Comparison of ENCODE assay signal across 25 cellular contexts in genomic region chr10:11885437-11886137, GRCh38.
DNase-seq lines count a peak whose midpoint lies in the region; ATAC-seq, FAIRE-seq and TF ChIP-seq lines count a peak whose summit lies in the region.
"Had no signal": no experiment of that assay in that cellular context is flagged by ENCODE, and none has a peak within 500 bp of the region (broad histone marks: within the 10 kb centered on the region; RNA-seq: fewer than 3 reads in every experiment).

No MANE protein-coding gene starts in this region.

- intact Hi-C loops in A673 (cut with micrococcal nuclease; ENCODE audit: unreplicated experiment) = no loop called here
- intact Hi-C loops in HCT116 (cut with micrococcal nuclease) = no loop called here
- intact Hi-C loops in spleen (cut with DNase I; ENCODE audit: low total_unique reads) = no loop called here

- no peaks in the 10 kb centered on the region for H3K79me2 ChIP-seq in HCT116 (ENCODE audit: insufficient read depth, low read length)

- H3K9me3 ChIP-seq in A673 (ENCODE audit: low read depth, low read length, poor library complexity, severe bottlenecking) (no peaks in the 10 kb centered on the region), HCT116 (ENCODE audit: control insufficient read depth in 1 of 2, insufficient read depth in 1 of 2, low read depth in 1 of 2, low read length in 2 of 2) (no peaks in the 10 kb centered on the region), spleen (no peaks in the 10 kb centered on the region)
- H3K9me3 ChIP-seq: BE2C, Caco-2, SJSA1 had no signal

- RAD21 ChIA-PET in HCT116 (lab: Charles Lee; ENCODE audit: low non-redundant PET in 1 of 2, low total read pairs in 2 of 2, uncharacterized antibody in 2 of 2, unreplicated experiment in 2 of 2) = interaction anchor here in 1 of 2 experiments (0.5 kb wide), 1 partner anchor 46 kb away, joined by 3 read pairs; no protein-coding TSS in a partner anchor

- BruUV-seq in A673 (replicated peaks; lab: Mats Ljungman, UMichigan) (no TSS peak), HCT116 (replicated peaks; lab: Mats Ljungman, UMichigan) (no TSS peak)

- no peak for ATAC-seq in HCT116
- ATAC-seq: GM12878, Panc1 had no signal

- peaks cover 5% of the 10 kb centered on the region for H3K4me1 ChIP-seq in A673 (ENCODE audit: insufficient read depth, low read length, poor library complexity, severe bottlenecking)
- peaks cover 32 to 73% of the 10 kb centered on the region in 2 experiments for H3K4me1 ChIP-seq in HCT116 (ENCODE audit: control insufficient read depth in 1 of 2, insufficient read depth in 2 of 2, low read length in 2 of 2)
- H3K4me1 ChIP-seq in spleen = peaks cover 0 to 5% (median 0%) of the 10 kb centered on the region in 6 donors
- H3K4me1 ChIP-seq: BE2C had no signal

- DNase-seq in A673 (ENCODE audit: low spot score) = no peak
- no peak for DNase-seq in HCT116 (ENCODE audit: low read depth, low spot score)
- DNase-seq in epithelial cell of prostate (ENCODE audit: low read depth, low spot score) = no peak
- DNase-seq in spleen = peak; percentile 67
- no peak for DNase-seq in GM12892 (ENCODE audit: insufficient read length)
- DNase-seq in amniotic stem cell (lab: John Stamatoyannopoulos, UW) = no peak
- DNase-seq in activated naive CD4-positive, alpha-beta T cell treated with anti-CD3 and anti-CD28 coated beads, Interleukin-2, amount 50 U/mL, for 16 hours = no peak
- DNase-seq: BE2C; CD4-positive, alpha-beta T cell; DND-41; H9; MV-4-11; NCI-H1105 treated with DMSO at 0.1 percent for 48 hours; NCI-H2029 treated with DMSO at 0.1 percent for 48 hours; NCI-H226; NCI-H510A treated with DMSO at 0.1 percent for 48 hours; NCI-H748 treated with DMSO at 0.1 percent for 48 hours; NK-92 treated with Interleukin-12 subunit alpha and Interleukin-12 subunit beta, amount 100 ng/mL, for 24 hours had no signal

- WGBS in spleen, 5 donors = 77 to 93% (median 89%) methylated on average over 13 of the region's 13 CpGs

- H3K9ac ChIP-seq in HCT116 (ENCODE audit: low read length) = peak overlapping the region; percentile 61
- H3K9ac ChIP-seq: KMS-11 had no signal

- H4K20me1 ChIP-seq in HCT116 (ENCODE audit: insufficient read depth) = no peaks in the 10 kb centered on the region

- H3K27ac ChIP-seq in A673 (ENCODE audit: low read depth, low read length, poor library complexity, severe bottlenecking) (peak overlapping the region; percentile 59), HCT116 (ENCODE audit: low read depth, low read length) (no peak overlapping the region), epithelial cell of prostate (peak overlapping the region; percentile 100), spleen (no peak overlapping the region)
- H3K27ac ChIP-seq: HL-60, KMS-11, SJSA1 had no signal

- CTCF ChIA-PET in A673 (lab: Charles Lee) = interaction anchor here (0.6 kb wide), 1 partner anchor 9 kb away, joined by 10 read pairs; no protein-coding TSS in a partner anchor
- CTCF ChIA-PET in HCT116 (lab: Charles Lee) = interaction anchor here (1.0 kb wide), 2 partner anchors 10 to 11 kb away, joined by 3 read pairs; no protein-coding TSS in a partner anchor

- FAIRE-seq in GM12892 (lab: Jason Lieb, UNC) = no peak
- FAIRE-seq: A204.1, GM12878 had no signal

- H2AFZ ChIP-seq in HCT116 (ENCODE audit: low read depth, low read length, poor library complexity, severe bottlenecking) = no peak overlapping the region

- H3K4me3 ChIP-seq in A673 (ENCODE audit: low read depth, low read length, poor library complexity, severe bottlenecking) (no peak overlapping the region), HCT116 (replicated peaks in 1 of 2; ENCODE audit: low read depth in 1 of 2, low read length in 2 of 2) (no peak overlapping the region), spleen (no peak overlapping the region)
- H3K4me3 ChIP-seq: GM12878, SJSA1 had no signal

- no peak overlapping the region for H3K4me2 ChIP-seq in HCT116 (ENCODE audit: low read length)
- H3K4me2 ChIP-seq: KMS-11 had no signal

- TF ChIP-seq POLR2A in HCT116 (IDR thresholded peaks at IDR 0.05; ENCODE audit: borderline replicate concordance, extremely low read depth, insufficient read depth, insufficient read length) (no peak), spleen (IDR thresholded peaks at IDR 0.05) (no peak), GM12892 (IDR thresholded peaks at IDR 0.05; ENCODE audit: low read depth, low read length) (no peak)

- POLR2A ChIA-PET in A673 (lab: Charles Lee; ENCODE audit: low non-redundant PET) (no interaction called here), HCT116 (lab: Charles Lee) (interaction anchor here (1.1 to 1.9 kb wide), 2 partner anchors 10 to 12 kb away, joined by 4 to 5 read pairs; no protein-coding TSS in a partner anchor)

- no peak for TF ChIP-seq CTCF in A673 (conservative IDR thresholded peaks at IDR 0.05; ENCODE audit: low read depth, low read length)
- no peak for TF ChIP-seq CTCF in HCT116 (IDR thresholded peaks at IDR 0.05 in 2 of 3, conservative IDR thresholded peaks at IDR 0.05 in 1 of 3; ENCODE audit: borderline replicate concordance in 1 of 3, insufficient read depth in 1 of 3, low read depth in 2 of 3, low read length in 2 of 3)
- TF ChIP-seq CTCF in spleen (IDR thresholded peaks at IDR 0.05 in 8 of 11, conservative IDR thresholded peaks at IDR 0.05 in 3 of 11) = no peak

- no peaks in the 10 kb centered on the region for H3K9me2 ChIP-seq in HCT116 (ENCODE audit: insufficient read depth)

- H3K36me3 ChIP-seq in A673 (ENCODE audit: insufficient read depth, low read length, poor library complexity, severe bottlenecking) (peaks cover 66% of the 10 kb centered on the region), HCT116 (ENCODE audit: control insufficient read depth in 1 of 2, insufficient read depth in 2 of 2, low read length in 2 of 2) (no peaks in the 10 kb centered on the region), spleen (no peaks in the 10 kb centered on the region)
- H3K36me3 ChIP-seq: BE2C, SJSA1 had no signal

- TF ChIP-seq RAD21 in HCT116 (IDR thresholded peaks at IDR 0.05; ENCODE audit: low read depth) = no peak

- H3K27me3 ChIP-seq in A673 (replicated peaks; ENCODE audit: insufficient read depth, low read depth, low read length, poor library complexity) (no peaks in the 10 kb centered on the region), HCT116 (ENCODE audit: insufficient read depth, low read length) (no peaks in the 10 kb centered on the region), spleen (replicated peaks in 1 of 7) (no peaks in the 10 kb centered on the region)
- H3K27me3 ChIP-seq: BE2C, SJSA1 had no signal

TF ChIP-seq in HCT116, 20 proteins besides CTCF, POLR2A, EP300 and RAD21:
- TF ChIP-seq SIN3A (IDR thresholded peaks at IDR 0.05; ENCODE audit: low read depth) = no peak
- TF ChIP-seq ZNF274 (IDR thresholded peaks at IDR 0.05; ENCODE audit: low read depth, low read length) = no peak
- no peak for TF ChIP-seq ZFX (IDR thresholded peaks at IDR 0.05)

Comparison
In these comparisons a context has a peak if more than half of its experiments do, and no peak if none do; other contexts are left out.
1. H3K27ac ChIP-seq: peak in A673 (single experiment) and epithelial cell of prostate (single experiment); none in HCT116 (single experiment) and spleen (0 of 8).